ENCODE assay signal across 13 cellular contexts in the genomic region with DNA sequence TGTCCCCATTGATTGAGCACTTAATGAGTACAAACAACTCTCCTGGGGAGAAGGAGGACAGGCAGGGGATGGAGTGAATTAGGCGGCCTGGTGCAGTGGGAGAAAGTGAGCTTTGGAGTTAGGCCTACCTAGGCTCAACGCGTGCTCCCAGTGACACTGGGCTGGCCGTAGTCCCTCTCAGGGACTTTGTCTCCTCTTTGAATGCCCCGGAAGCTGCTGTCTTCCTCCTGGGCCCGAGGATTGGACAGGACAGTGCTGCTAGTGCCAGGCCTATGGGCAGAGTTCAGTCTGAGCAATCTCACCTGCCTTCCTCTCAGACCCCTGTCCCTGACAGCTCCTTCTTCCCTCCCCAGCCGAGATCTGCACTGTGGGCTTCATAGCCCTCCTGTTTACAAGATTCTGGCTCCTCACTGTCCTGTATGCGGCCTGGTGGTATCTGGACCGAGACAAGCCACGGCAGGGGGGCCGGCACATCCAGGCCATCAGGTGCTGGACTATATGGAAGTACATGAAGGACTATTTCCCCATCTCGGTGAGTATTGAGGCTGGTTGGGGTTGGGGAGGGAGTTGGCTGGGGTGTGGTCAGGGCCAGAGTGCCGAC. TPM values are rescaled to one million over a fixed set of nuclear protein-coding genes. Genes with fewer than 3 reads are reported as not detected.
"Had no signal": no experiment of that assay in that cellular context is flagged by ENCODE, and none has a peak within 500 bp of the region (broad histone marks: within the 10 kb centered on the region; RNA-seq: fewer than 3 reads in every experiment).

No MANE protein-coding gene starts in this region.

- H3K36me3 ChIP-seq: esophagus muscularis mucosa had no signal

- H3K9me3 Mint-ChIP-seq: activated naive CD8-positive, alpha-beta T cell treated with anti-CD3 and anti-CD28 coated beads for 36 hours; activated T-cell treated with anti-CD3 and anti-CD28 coated beads, Interleukin-2, amount 50 U/mL, for 4 hours; naive B cell; stimulated activated naive CD8-positive, alpha-beta T cell treated with anti-CD3 and anti-CD28 coated beads, Interleukin-15, Interleukin-2, amounts not matched to agents 100 ng/mL and 50 ng/mL, for 24 hours had no signal

- H3K27ac ChIP-seq: dorsolateral prefrontal cortex, esophagus muscularis mucosa, testis had no signal

- H3K27me3 Mint-ChIP-seq: activated naive CD8-positive, alpha-beta T cell treated with anti-CD3 and anti-CD28 coated beads for 36 hours had no signal

- H3K9ac ChIP-seq: SK-N-SH had no signal

- H3K36me3 Mint-ChIP-seq: activated naive CD8-positive, alpha-beta T cell treated with anti-CD3 and anti-CD28 coated beads for 36 hours; naive B cell had no signal

- H3K4me3 ChIP-seq: dorsolateral prefrontal cortex, esophagus muscularis mucosa, testis had no signal

- H3K9me3 ChIP-seq: esophagus muscularis mucosa, SK-N-SH, testis had no signal

- H3K4me1 ChIP-seq: esophagus muscularis mucosa, testis had no signal

- H3K4me2 ChIP-seq: SK-N-SH had no signal

- ATAC-seq: activated T-cell treated with anti-CD3 and anti-CD28 coated beads, Interleukin-2, amount 50 U/mL, for 4 hours; sciatic nerve had no signal

- H3K27ac Mint-ChIP-seq: activated naive CD8-positive, alpha-beta T cell treated with anti-CD3 and anti-CD28 coated beads for 36 hours; stimulated activated naive CD8-positive, alpha-beta T cell treated with anti-CD3 and anti-CD28 coated beads, Interleukin-15, Interleukin-2, amounts not matched to agents 100 ng/mL and 50 ng/mL, for 24 hours had no signal

- H3K4me1 Mint-ChIP-seq: activated naive CD8-positive, alpha-beta T cell treated with anti-CD3 and anti-CD28 coated beads for 36 hours; naive B cell had no signal

- H3K4me3 Mint-ChIP-seq: activated naive CD8-positive, alpha-beta T cell treated with anti-CD3 and anti-CD28 coated beads for 36 hours; activated T-cell treated with anti-CD3 and anti-CD28 coated beads, Interleukin-2, amount 50 U/mL, for 4 hours; naive B cell; stimulated activated naive CD8-positive, alpha-beta T cell treated with anti-CD3 and anti-CD28 coated beads, Interleukin-15, Interleukin-2, amounts not matched to agents 100 ng/mL and 50 ng/mL, for 24 hours had no signal

- DNase-seq: activated gamma-delta T cell treated with Interleukin-2 at 50 U/mL for 16 hours; activated naive CD8-positive, alpha-beta T cell treated with anti-CD3 and anti-CD28 coated beads for 36 hours; activated T-cell treated with anti-CD3 and anti-CD28 coated beads, Interleukin-2, amount 50 U/mL, for 4 hours; dorsolateral prefrontal cortex; naive B cell; SK-N-SH; T-helper 1 cell; testis had no signal

- H3K27me3 ChIP-seq: dorsolateral prefrontal cortex, esophagus muscularis mucosa, testis had no signal

RNA-seq across cellular contexts. Expression of a gene that starts 2.1 kb away (rescaled TPM):
- total RNA-seq: activated naive CD8-positive, alpha-beta T cell treated with anti-CD3 and anti-CD28 coated beads for 36 hours; esophagus muscularis mucosa; fibroblast of villous mesenchyme; progenitor cell of endocrine pancreas had no signal

RNA-seq across cellular contexts. Expression of a gene that starts 50.9 kb away (rescaled TPM):
- total RNA-seq: activated naive CD8-positive, alpha-beta T cell treated with anti-CD3 and anti-CD28 coated beads for 36 hours; activated T-cell treated with anti-CD3 and anti-CD28 coated beads, Interleukin-2, amount 50 U/mL, for 4 hours had no signal
